13 cellular contexts compared by ENCODE assay signal in the genomic region with DNA sequence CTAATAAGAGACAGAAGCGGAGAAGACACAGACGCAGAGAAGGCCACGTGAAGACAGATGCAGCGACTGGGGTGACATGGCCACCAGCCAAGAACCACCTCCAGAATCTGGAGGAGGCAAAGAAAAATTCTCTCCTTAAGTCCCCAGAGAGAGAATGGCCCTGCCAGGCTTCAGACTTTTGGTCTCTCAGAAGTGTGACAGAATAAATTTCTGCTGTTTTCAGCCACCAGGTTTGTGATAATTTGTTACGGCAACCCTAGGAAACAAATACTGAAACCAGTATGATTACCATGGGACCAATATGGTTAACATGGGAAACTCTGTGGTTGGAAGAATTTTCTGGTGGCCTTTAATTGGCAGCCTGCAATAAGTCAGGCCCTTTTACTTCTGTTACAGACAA.
DNase-seq lines count a peak whose midpoint lies in the region; ATAC-seq lines count a peak whose summit lies in the region.
"Had no signal": no experiment of that assay in that cellular context is flagged by ENCODE, and none has a peak within 500 bp of the region (broad histone marks: within the 10 kb centered on the region; RNA-seq: fewer than 3 reads in every experiment).

No MANE protein-coding gene starts in this region.

- H3K9me2 ChIP-seq in Karpas-422 (replicated peaks; ENCODE audit: insufficient read depth, low read length): no peaks in the 10 kb centered on the region

- peaks cover 66% of the 10 kb centered on the region for H4K20me1 ChIP-seq in BLaER1
- no peaks in the 10 kb centered on the region for H4K20me1 ChIP-seq in Karpas-422 (ENCODE audit: insufficient read depth, low read depth, low read length)

- H3K4me2 ChIP-seq in BLaER1: peak overlapping the region; percentile 71
- H3K4me2 ChIP-seq in Karpas-422 (ENCODE audit: low read depth, low read length, poor library complexity, severe bottlenecking): peak overlapping the region; percentile 61

- H3K36me3 ChIP-seq in BLaER1 (no peaks in the 10 kb centered on the region), Karpas-422 (ENCODE audit: insufficient read depth, low read length) (no peaks in the 10 kb centered on the region)
- H3K36me3 ChIP-seq: breast epithelium, heart right ventricle had no signal

- H3K27ac ChIP-seq in BLaER1 (no peak overlapping the region), Karpas-422 (ENCODE audit: low read length) (no peak overlapping the region)
- H3K27ac ChIP-seq: heart right ventricle, SK-N-MC had no signal

- no peak overlapping the region for H3K9ac ChIP-seq in BLaER1
- no peak overlapping the region for H3K9ac ChIP-seq in Karpas-422 (ENCODE audit: low read length)

- intact Hi-C loops in Right ventricle myocardium inferior (cut with DNase I): no loop called here

- H2AFZ ChIP-seq in Karpas-422 (ENCODE audit: low read length): no peak overlapping the region

- H3K27me3 ChIP-seq in BLaER1: peaks cover 24% of the 10 kb centered on the region
- no peaks in the 10 kb centered on the region for H3K27me3 ChIP-seq in Karpas-422 (ENCODE audit: low read length)
- H3K27me3 ChIP-seq: breast epithelium had no signal

- H3K4me1 ChIP-seq in BLaER1 (peaks cover 53% of the 10 kb centered on the region), Karpas-422 (ENCODE audit: low read length) (peaks cover 37% of the 10 kb centered on the region)

- ATAC-seq in GM18867 (IDR thresholded peaks at IDR 0.05; ENCODE audit: unreplicated experiment) (peak; percentile 62), HG02870 (IDR thresholded peaks at IDR 0.05; ENCODE audit: unreplicated experiment) (peak; percentile 48), Right ventricle myocardium inferior (no peak)
- ATAC-seq: heart right ventricle had no signal

- DNase-seq in Karpas-422 (peak; percentile 51), Right ventricle myocardium inferior (ENCODE audit: missing footprints) (no peak), AG08395 (ENCODE audit: low spot score) (no peak), NCI-H1417 treated with DMSO at 0.1 percent for 48 hours (lab: John Stamatoyannopoulos, UW) (no peak), anterior cingulate cortex (lab: John Stamatoyannopoulos, UW) (no peak)
- DNase-seq: activated B cell treated with CpG ODN at 0.5 μM for 24 hours, heart right ventricle, NCI-H1105 treated with DMSO at 0.1 percent for 48 hours had no signal

- no peak overlapping the region for H3K4me3 ChIP-seq in BLaER1
- H3K4me3 ChIP-seq in Karpas-422 (ENCODE audit: low read length): no peak overlapping the region
- H3K4me3 ChIP-seq: breast epithelium, heart right ventricle, SK-N-MC had no signal

- H3K79me2 ChIP-seq in Karpas-422 (ENCODE audit: low read length): no peaks in the 10 kb centered on the region

- H3K9me3 ChIP-seq in BLaER1 (no peaks in the 10 kb centered on the region), Karpas-422 (ENCODE audit: low read length) (no peaks in the 10 kb centered on the region)
- H3K9me3 ChIP-seq: breast epithelium, heart right ventricle had no signal
